8 cellular contexts compared by ENCODE assay signal in genomic region chr6:28337103-28337520, GRCh38. TPM values are rescaled to one million over a fixed set of nuclear protein-coding genes. Genes with fewer than 3 reads are reported as not detected.
A peak's percentile ranks its signal among the peaks of the same experiment; 100 is the strongest.
DNase-seq lines count a peak whose midpoint lies in the region; ATAC-seq and TF ChIP-seq lines count a peak whose summit lies in the region.

No MANE protein-coding gene starts in this region.

- H3K27ac ChIP-seq in thoracic aorta: peak overlapping the region; percentile 92 to 94
- H3K27ac ChIP-seq in foreskin keratinocyte: no peak overlapping the region

- H3K36me3 ChIP-seq in iPS-15b (ENCODE audit: control insufficient read depth, insufficient read depth, low read length) (no peaks in the 10 kb centered on the region), thoracic aorta (no peaks in the 10 kb centered on the region)

- H3K9me3 ChIP-seq in iPS-15b (ENCODE audit: control insufficient read depth, insufficient read depth, low read length) (no peaks in the 10 kb centered on the region), thoracic aorta (no peaks in the 10 kb centered on the region)

- DNase-seq in DMS79 treated with DMSO at 0.1 percent for 48 hours (lab: John Stamatoyannopoulos, UW): peak; percentile 32
- DNase-seq in DMS79 (lab: John Stamatoyannopoulos, UW): no peak
- peak; percentile 4 for DNase-seq in SW480 (ENCODE audit: low spot score)
- DNase-seq in thoracic aorta (ENCODE audit: low spot score): no peak
- DNase-seq in foreskin keratinocyte: no peak

- H3K27me3 ChIP-seq in iPS-15b (ENCODE audit: control insufficient read depth, insufficient read depth, low read length): no peaks in the 10 kb centered on the region
- H3K27me3 ChIP-seq in thoracic aorta (replicated peaks; ENCODE audit: insufficient read depth): no peaks in the 10 kb centered on the region
- no peaks in the 10 kb centered on the region for H3K27me3 ChIP-seq in foreskin keratinocyte

- TF ChIP-seq CTCF in thoracic aorta (IDR thresholded peaks at IDR 0.05) (no peak), foreskin keratinocyte (conservative IDR thresholded peaks at IDR 0.05) (no peak)

- ATAC-seq in thoracic aorta (ENCODE audit: insufficient number of reproducible peaks, low FRiP score, low read depth) (no peak), foreskin keratinocyte (no peak), GM18520 (IDR thresholded peaks at IDR 0.05; ENCODE audit: unreplicated experiment) (no peak), GM21381 (IDR thresholded peaks at IDR 0.05; ENCODE audit: unreplicated experiment) (no peak)

- H3K4me1 ChIP-seq in iPS-15b (ENCODE audit: control insufficient read depth, insufficient read depth, low read length): peaks cover 10% of the 10 kb centered on the region
- H3K4me1 ChIP-seq in thoracic aorta (ENCODE audit: control insufficient read depth in 1 of 2, low read depth in 2 of 2): peaks cover 8 to 12% of the 10 kb centered on the region in 2 donors
- H3K4me1 ChIP-seq in foreskin keratinocyte: peaks cover 7% of the 10 kb centered on the region

- peak overlapping the region; percentile 83 for H3K4me3 ChIP-seq in iPS-15b (ENCODE audit: low read depth, low read length)
- peak overlapping the region; percentile 80 for H3K4me3 ChIP-seq in thoracic aorta

- peak overlapping the region; percentile 1 for H3K9ac ChIP-seq in iPS-15b (ENCODE audit: low read depth, low read length)

RNA-seq across cellular contexts. Expression of gene ZSCAN31, which starts 1.2 kb away (rescaled TPM):
- total RNA-seq in thoracic aorta: 10 to 100 TPM in 1 of 2 donors, 1 to 10 TPM in 1; 4.2 to 15.4 TPM
- total RNA-seq in foreskin keratinocyte: 2.3 TPM in 2 replicates
- polyA plus RNA-seq in foreskin keratinocyte: 0.56 and 0.84 TPM in 2 replicates

RNA-seq across cellular contexts. Expression of gene ZKSCAN3, which starts 12.6 kb away (rescaled TPM):
- total RNA-seq in thoracic aorta (1 to 10 TPM; 3.4 to 4.5 TPM), foreskin keratinocyte (3.4 and 4.2 TPM in 2 replicates)
- 1.4 and 1.5 TPM in 2 replicates for polyA plus RNA-seq in foreskin keratinocyte

RNA-seq across cellular contexts. Expression of gene PGBD1, which starts 55.7 kb away (rescaled TPM):
- total RNA-seq in thoracic aorta: 1 to 10 TPM; 7.3 to 8.3 TPM
- total RNA-seq in foreskin keratinocyte: 5.5 and 6.0 TPM in 2 replicates
- 2.9 TPM in 2 replicates for polyA plus RNA-seq in foreskin keratinocyte

Comparison
In these comparisons a context has a peak if more than half of its experiments do, and no peak if none do; other contexts are left out.
1. DNase-seq: peak in DMS79 treated with DMSO at 0.1 percent for 48 hours (single experiment) and SW480 (single experiment); none in DMS79 (single experiment), thoracic aorta (single experiment) and foreskin keratinocyte (0 of 2).